Comparison of ENCODE assay signal across 21 cellular contexts in the genomic region with DNA sequence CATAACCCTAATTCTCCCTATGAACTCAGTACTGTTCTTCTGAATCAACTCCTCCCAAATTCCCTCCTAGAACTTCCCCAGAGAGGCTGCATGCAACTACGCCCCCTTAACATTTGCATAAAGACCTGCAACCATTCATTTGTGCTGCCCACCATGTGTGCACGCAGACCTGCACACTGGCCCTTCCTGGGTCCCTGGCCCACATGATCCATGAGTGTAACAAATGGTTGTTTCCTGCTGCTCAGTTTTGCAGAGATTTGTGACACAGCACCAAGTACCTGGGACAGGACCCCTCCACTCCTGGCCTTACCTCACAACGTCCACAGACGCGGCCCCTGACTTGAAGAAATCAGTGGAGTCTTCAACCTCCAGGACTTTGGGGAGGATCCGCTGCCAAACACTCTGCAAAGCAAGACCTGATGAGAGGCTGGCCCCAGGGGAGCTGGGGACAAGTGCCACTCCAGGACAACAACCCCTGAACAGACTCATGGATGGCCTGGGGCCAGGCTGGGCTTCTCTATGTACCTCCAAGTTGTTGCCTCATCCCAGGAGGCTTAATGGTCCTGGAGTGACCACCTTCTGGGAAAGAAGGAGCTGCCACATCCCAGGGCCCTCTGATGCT. TPM values are rescaled to one million over a fixed set of nuclear protein-coding genes. Genes with fewer than 3 reads are reported as not detected.
DNase-seq lines count a peak whose midpoint lies in the region; ATAC-seq and TF ChIP-seq lines count a peak whose summit lies in the region.
"Had no signal": no experiment of that assay in that cellular context is flagged by ENCODE, and none has a peak within 500 bp of the region (broad histone marks: within the 10 kb centered on the region; RNA-seq: fewer than 3 reads in every experiment).

No MANE protein-coding gene starts in this region.

- intact Hi-C loops in esophagus muscularis mucosa (cut with DNase I): no loop called here

- TF ChIP-seq POLR2A in esophagus muscularis mucosa (IDR thresholded peaks at IDR 0.05; ENCODE audit: low read depth): no peak

- peak; percentile 3 for DNase-seq in AG20443 (ENCODE audit: low spot score)
- peak; percentile 0 for DNase-seq in Ammon's horn (ENCODE audit: low spot score)
- peak; percentile 70 for DNase-seq in esophagus muscularis mucosa (ENCODE audit: extremely low spot score)
- DNase-seq in osteocyte (ENCODE audit: extremely low spot score, unreplicated experiment): peak; percentile 71
- no peak for DNase-seq in NCI-H146 treated with DMSO at 0.1 percent for 48 hours (lab: John Stamatoyannopoulos, UW; ENCODE audit: unreplicated experiment)
- no peak for DNase-seq in DMS153 (lab: John Stamatoyannopoulos, UW)
- DNase-seq: activated CD4-positive, alpha-beta T cell treated with anti-CD3 and anti-CD28 coated beads, Interleukin-2, amount 50 U/mL, for 1 hour; AML-193; foreskin keratinocyte; NCI-H1048; NCI-H2029 treated with DMSO at 0.1 percent for 48 hours; NCI-H446 treated with DMSO at 0.1 percent for 48 hours; stimulated activated naive B cell treated with anti-CD40 and anti-IgM and Interleukin-4, amounts not matched to agents 10 μg/mL and 1 μg/mL and 100 μg/mL, for 72 hours had no signal

- H3K4me1 Mint-ChIP-seq in osteocyte (ENCODE audit: unreplicated experiment): no peaks in the 10 kb centered on the region
- H3K4me1 Mint-ChIP-seq: stimulated activated naive B cell treated with anti-CD40 and anti-IgM and Interleukin-4, amounts not matched to agents 10 μg/mL and 1 μg/mL and 100 μg/mL, for 72 hours had no signal

- peaks cover 0 to 16% (median 5%) of the 10 kb centered on the region in 4 donors for H3K36me3 ChIP-seq in esophagus muscularis mucosa
- H3K36me3 ChIP-seq: breast epithelium, upper lobe of left lung had no signal

- no peaks in the 10 kb centered on the region for H3K36me3 Mint-ChIP-seq in osteocyte (ENCODE audit: unreplicated experiment)
- H3K36me3 Mint-ChIP-seq: stimulated activated naive B cell treated with anti-CD40 and anti-IgM and Interleukin-4, amounts not matched to agents 10 μg/mL and 1 μg/mL and 100 μg/mL, for 72 hours had no signal

- no peaks in the 10 kb centered on the region for H3K27me3 ChIP-seq in esophagus muscularis mucosa
- H3K27me3 ChIP-seq: breast epithelium, upper lobe of left lung had no signal

- H3K4me1 ChIP-seq in esophagus muscularis mucosa: no peaks in the 10 kb centered on the region
- H3K4me1 ChIP-seq: breast epithelium, foreskin keratinocyte, upper lobe of left lung had no signal

- H3K9me3 ChIP-seq in esophagus muscularis mucosa: no peaks in the 10 kb centered on the region
- H3K9me3 ChIP-seq: breast epithelium, mucosa of descending colon, upper lobe of left lung had no signal

- TF ChIP-seq EP300 in esophagus muscularis mucosa (IDR thresholded peaks at IDR 0.05): no peak

- H3K27me3 Mint-ChIP-seq in osteocyte (ENCODE audit: unreplicated experiment): peaks cover 49% of the 10 kb centered on the region

- no peak for ATAC-seq in SK-N-SH treated with all-trans-retinoic acid at 6 μM for 48 hours
- ATAC-seq in HG03175 (IDR thresholded peaks at IDR 0.05; ENCODE audit: unreplicated experiment): no peak
- ATAC-seq: foreskin keratinocyte; mucosa of descending colon; stimulated activated naive B cell treated with anti-CD40 and anti-IgM and Interleukin-4, amounts not matched to agents 10 μg/mL and 1 μg/mL and 100 μg/mL, for 72 hours had no signal

- TF ChIP-seq CTCF in esophagus muscularis mucosa (IDR thresholded peaks at IDR 0.05) (no peak), osteocyte (IDR thresholded peaks at IDR 0.05) (no peak)

- H3K9me3 Mint-ChIP-seq in osteocyte (ENCODE audit: unreplicated experiment): no peaks in the 10 kb centered on the region
- H3K9me3 Mint-ChIP-seq: activated T-helper 2 cell treated with anti-CD3 and anti-CD28 coated beads, Interferon-gamma antibody, Interleukin-2, Interleukin-4, amounts not matched to agents 10 μg/mL and 5 μg/mL and 100 μg/mL, durations not matched to agents 14 hours and 24 hours and 36 hours; stimulated activated naive B cell treated with anti-CD40 and anti-IgM and Interleukin-4, amounts not matched to agents 10 μg/mL and 1 μg/mL and 100 μg/mL, for 72 hours had no signal

- no peak overlapping the region for H3K4me3 Mint-ChIP-seq in osteocyte (ENCODE audit: unreplicated experiment)
- H3K4me3 Mint-ChIP-seq: stimulated activated naive B cell treated with anti-CD40 and anti-IgM and Interleukin-4, amounts not matched to agents 10 μg/mL and 1 μg/mL and 100 μg/mL, for 72 hours had no signal

- H3K27ac ChIP-seq in esophagus muscularis mucosa (replicated peaks in 1 of 4): no peak overlapping the region
- H3K27ac ChIP-seq: breast epithelium, epithelial cell of prostate, foreskin keratinocyte, upper lobe of left lung had no signal

- H3K4me3 ChIP-seq in esophagus muscularis mucosa: no peak overlapping the region
- H3K4me3 ChIP-seq: breast epithelium, mucosa of descending colon, upper lobe of left lung had no signal

- H3K27ac Mint-ChIP-seq in osteocyte (ENCODE audit: unreplicated experiment): no peak overlapping the region
- H3K27ac Mint-ChIP-seq: activated T-helper 2 cell treated with anti-CD3 and anti-CD28 coated beads, Interferon-gamma antibody, Interleukin-2, Interleukin-4, amounts not matched to agents 10 μg/mL and 5 μg/mL and 100 μg/mL, durations not matched to agents 14 hours and 24 hours and 36 hours; stimulated activated naive B cell treated with anti-CD40 and anti-IgM and Interleukin-4, amounts not matched to agents 10 μg/mL and 1 μg/mL and 100 μg/mL, for 72 hours had no signal

- 87% methylated on average over 6 of the region's 6 CpGs for WGBS in esophagus muscularis mucosa

TF ChIP-seq in SK-N-SH treated with all-trans-retinoic acid at 6 μM for 48 hours, 23 proteins besides CTCF, POLR2A, EP300 and RAD21 (continues in another document):
- no peak for TF ChIP-seq ZNF70 (CRISPR knock-in tag; IDR thresholded peaks at IDR 0.05)
- no peak for TF ChIP-seq POU6F1 (CRISPR knock-in tag; IDR thresholded peaks at IDR 0.05; ENCODE audit: borderline replicate concordance, low read depth)
- no peak for TF ChIP-seq ZFP30 (CRISPR knock-in tag; IDR thresholded peaks at IDR 0.05)
- TF ChIP-seq, protein P1, sequence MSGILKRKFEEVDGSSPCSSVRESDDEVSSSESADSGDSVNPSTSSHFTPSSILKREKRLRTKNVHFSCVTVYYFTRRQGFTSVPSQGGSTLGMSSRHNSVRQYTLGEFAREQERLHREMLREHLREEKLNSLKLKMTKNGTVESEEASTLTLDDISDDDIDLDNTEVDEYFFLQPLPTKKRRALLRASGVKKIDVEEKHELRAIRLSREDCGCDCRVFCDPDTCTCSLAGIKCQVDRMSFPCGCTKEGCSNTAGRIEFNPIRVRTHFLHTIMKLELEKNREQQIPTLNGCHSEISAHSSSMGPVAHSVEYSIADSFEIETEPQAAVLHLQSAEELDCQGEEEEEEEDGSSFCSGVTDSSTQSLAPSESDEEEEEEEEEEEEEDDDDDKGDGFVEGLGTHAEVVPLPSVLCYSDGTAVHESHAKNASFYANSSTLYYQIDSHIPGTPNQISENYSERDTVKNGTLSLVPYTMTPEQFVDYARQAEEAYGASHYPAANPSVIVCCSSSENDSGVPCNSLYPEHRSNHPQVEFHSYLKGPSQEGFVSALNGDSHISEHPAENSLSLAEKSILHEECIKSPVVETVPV (CRISPR knock-in tag; IDR thresholded peaks at IDR 0.05): no peak
- TF ChIP-seq ZNF8 (CRISPR knock-in tag; IDR thresholded peaks at IDR 0.05): no peak
- no peak for TF ChIP-seq OSR1 (CRISPR knock-in tag; IDR thresholded peaks at IDR 0.05)
- no peak for TF ChIP-seq RARB (CRISPR knock-in tag; IDR thresholded peaks at IDR 0.05)
- no peak for TF ChIP-seq ESRRG (CRISPR knock-in tag; IDR thresholded peaks at IDR 0.05)
- TF ChIP-seq, protein P2, sequence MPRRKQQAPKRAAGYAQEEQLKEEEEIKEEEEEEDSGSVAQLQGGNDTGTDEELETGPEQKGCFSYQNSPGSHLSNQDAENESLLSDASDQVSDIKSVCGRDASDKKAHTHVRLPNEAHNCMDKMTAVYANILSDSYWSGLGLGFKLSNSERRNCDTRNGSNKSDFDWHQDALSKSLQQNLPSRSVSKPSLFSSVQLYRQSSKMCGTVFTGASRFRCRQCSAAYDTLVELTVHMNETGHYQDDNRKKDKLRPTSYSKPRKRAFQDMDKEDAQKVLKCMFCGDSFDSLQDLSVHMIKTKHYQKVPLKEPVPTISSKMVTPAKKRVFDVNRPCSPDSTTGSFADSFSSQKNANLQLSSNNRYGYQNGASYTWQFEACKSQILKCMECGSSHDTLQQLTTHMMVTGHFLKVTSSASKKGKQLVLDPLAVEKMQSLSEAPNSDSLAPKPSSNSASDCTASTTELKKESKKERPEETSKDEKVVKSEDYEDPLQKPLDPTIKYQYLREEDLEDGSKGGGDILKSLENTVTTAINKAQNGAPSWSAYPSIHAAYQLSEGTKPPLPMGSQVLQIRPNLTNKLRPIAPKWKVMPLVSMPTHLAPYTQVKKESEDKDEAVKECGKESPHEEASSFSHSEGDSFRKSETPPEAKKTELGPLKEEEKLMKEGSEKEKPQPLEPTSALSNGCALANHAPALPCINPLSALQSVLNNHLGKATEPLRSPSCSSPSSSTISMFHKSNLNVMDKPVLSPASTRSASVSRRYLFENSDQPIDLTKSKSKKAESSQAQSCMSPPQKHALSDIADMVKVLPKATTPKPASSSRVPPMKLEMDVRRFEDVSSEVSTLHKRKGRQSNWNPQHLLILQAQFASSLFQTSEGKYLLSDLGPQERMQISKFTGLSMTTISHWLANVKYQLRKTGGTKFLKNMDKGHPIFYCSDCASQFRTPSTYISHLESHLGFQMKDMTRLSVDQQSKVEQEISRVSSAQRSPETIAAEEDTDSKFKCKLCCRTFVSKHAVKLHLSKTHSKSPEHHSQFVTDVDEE (CRISPR knock-in tag; IDR thresholded peaks at IDR 0.05): no peak
- no peak for TF ChIP-seq ISL1 (CRISPR knock-in tag; IDR thresholded peaks at IDR 0.05)

RNA-seq across cellular contexts. Expression of gene ALDH1L1, which starts 33.8 kb away (rescaled TPM):
- total RNA-seq in esophagus muscularis mucosa (10 to 100 TPM; 19.2 to 39.9 (median 25.9) TPM), osteocyte (1.4 and 1.5 TPM in 2 replicates)
- total RNA-seq: activated T-helper 2 cell treated with anti-CD3 and anti-CD28 coated beads, Interferon-gamma antibody, Interleukin-2, Interleukin-4, amounts not matched to agents 10 μg/mL and 5 μg/mL and 100 μg/mL, durations not matched to agents 14 hours and 24 hours and 36 hours; dermis microvascular lymphatic vessel endothelial cell had no signal

Comparison
In these comparisons a context has a peak if more than half of its experiments do, and no peak if none do; other contexts are left out.
1. DNase-seq: peak in AG20443 (single experiment), Ammon's horn (single experiment), esophagus muscularis mucosa (single experiment) and osteocyte (single experiment); none in NCI-H146 treated with DMSO at 0.1 percent for 48 hours (single experiment) and DMS153 (single experiment).